Comparison of ENCODE assay signal across 8 cellular contexts in the genomic region with DNA sequence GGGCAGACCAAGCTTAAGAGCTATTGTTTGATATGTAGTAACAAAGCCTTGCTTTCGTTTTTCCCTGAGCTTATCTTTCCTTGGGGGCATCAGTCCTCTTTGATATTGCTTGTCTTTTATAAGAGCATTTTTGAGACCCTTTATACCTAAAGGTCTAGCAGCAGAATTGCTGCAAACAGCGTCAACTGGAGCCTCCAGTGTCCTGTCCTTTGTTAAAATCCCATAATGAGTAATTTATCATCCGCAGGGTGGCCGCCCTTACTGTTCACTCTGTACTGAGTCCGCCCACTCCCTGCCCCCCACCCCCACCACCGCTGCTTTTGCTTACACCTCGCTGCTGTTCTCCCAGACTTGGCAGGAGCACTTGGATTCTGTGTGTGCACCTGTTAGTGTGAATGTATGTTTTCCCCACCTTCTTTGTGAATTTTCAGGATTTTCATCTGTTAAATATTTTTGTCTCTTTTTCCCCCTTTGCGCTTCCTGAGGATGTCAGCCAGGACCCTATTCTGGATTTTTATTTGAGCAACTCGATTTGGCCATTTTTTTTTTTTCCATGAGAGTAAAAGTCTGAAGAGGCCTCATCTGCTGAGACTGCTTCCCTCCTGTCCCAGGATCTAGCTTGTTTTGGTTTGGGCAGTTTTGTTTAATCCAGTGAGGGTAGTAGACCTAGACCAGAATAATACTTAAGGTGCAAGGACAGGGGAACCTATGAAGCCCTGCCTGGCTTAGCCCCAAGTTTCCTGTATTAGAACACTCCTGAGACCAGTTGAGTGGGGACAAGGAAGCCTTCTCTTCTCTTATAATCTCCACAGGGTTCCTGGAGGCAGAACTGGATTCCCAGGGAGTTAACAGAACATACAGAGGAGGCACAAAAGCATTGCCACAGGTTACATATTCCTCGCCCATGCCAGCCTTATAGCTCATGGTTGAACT. TPM values are rescaled to one million over a fixed set of nuclear protein-coding genes. Genes with fewer than 3 reads are reported as not detected.
DNase-seq lines count a peak whose midpoint lies in the region; ATAC-seq and TF ChIP-seq lines count a peak whose summit lies in the region.

No MANE protein-coding gene starts in this region.

- DNase-seq in COLO668 (lab: John Stamatoyannopoulos, UW; ENCODE audit: unreplicated experiment), result peak; percentile 44
- peak; percentile 57 for DNase-seq in NCI-H2081 treated with DMSO at 0.1 percent for 48 hours (lab: John Stamatoyannopoulos, UW)
- DNase-seq in coronary artery (ENCODE audit: low spot score), result no peak
- no peak for DNase-seq in osteoblast (ENCODE audit: insufficient read length, low spot score, missing footprints)
- DNase-seq in DMS53 (lab: John Stamatoyannopoulos, UW), result no peak
- no peak for DNase-seq in GDM1 (lab: John Stamatoyannopoulos, UW)

- H2AFZ ChIP-seq in osteoblast (ENCODE audit: low read length), result no peak overlapping the region

- peaks cover 53% of the 10 kb centered on the region for H3K4me1 ChIP-seq in osteoblast (ENCODE audit: insufficient read depth, low read length)

- H3K9me3 ChIP-seq in osteoblast (ENCODE audit: low read depth, low read length), result no peaks in the 10 kb centered on the region

- ATAC-seq in HG02852 (IDR thresholded peaks at IDR 0.05; ENCODE audit: unreplicated experiment) (no peak), HG03139 (IDR thresholded peaks at IDR 0.05; ENCODE audit: unreplicated experiment) (no peak)

- no peak overlapping the region for H3K4me3 ChIP-seq in coronary artery
- no peak overlapping the region for H3K4me3 ChIP-seq in osteoblast (ENCODE audit: insufficient read depth, low read length)

- peak overlapping the region; percentile 80 for H3K4me2 ChIP-seq in osteoblast (ENCODE audit: insufficient read depth, low read length)

- peaks cover 3% of the 10 kb centered on the region for H3K36me3 ChIP-seq in osteoblast (ENCODE audit: insufficient read depth, low read length)

- H3K79me2 ChIP-seq in osteoblast (ENCODE audit: insufficient read depth, low read length), result peaks cover 29% of the 10 kb centered on the region

- peak overlapping the region; percentile 68 to 95 for H3K27ac ChIP-seq in coronary artery
- peak overlapping the region; percentile 90 for H3K27ac ChIP-seq in osteoblast (ENCODE audit: low read depth, low read length)

- no peaks in the 10 kb centered on the region for H3K27me3 ChIP-seq in osteoblast (ENCODE audit: insufficient read depth, low read length)

- H4K20me1 ChIP-seq in osteoblast (ENCODE audit: insufficient read depth, low read length), result no peaks in the 10 kb centered on the region

- TF ChIP-seq CTCF in coronary artery (IDR thresholded peaks at IDR 0.05) (no peak), osteoblast (IDR thresholded peaks at IDR 0.05; ENCODE audit: extremely low read depth, low read depth, low read length) (no peak)

RNA-seq across cellular contexts. Expression of gene AGFG2, which starts 8.1 kb away (rescaled TPM):
- total RNA-seq in osteoblast, result 6.5 and 9.4 TPM in 2 replicates

RNA-seq across cellular contexts. Expression of gene SAP25, which starts 26.6 kb away (rescaled TPM):
- total RNA-seq in osteoblast, result not detected in 2 replicates

RNA-seq across cellular contexts. Expression of gene LRCH4, which starts 38.8 kb away (rescaled TPM):
- 14.5 and 18.0 TPM in 2 replicates for total RNA-seq in osteoblast

RNA-seq across cellular contexts. Expression of gene FBXO24, which starts 39.0 kb away (rescaled TPM):
- total RNA-seq in osteoblast, result under 0.01 and 0.36 TPM in 2 replicates

RNA-seq across cellular contexts. Expression of gene PCOLCE, which starts 55.0 kb away (rescaled TPM):
- total RNA-seq in osteoblast, result 231 and 259 TPM in 2 replicates

Comparison
In these comparisons a context has a peak if more than half of its experiments do, and no peak if none do; other contexts are left out.
1. DNase-seq: peak in COLO668 (single experiment) and NCI-H2081 treated with DMSO at 0.1 percent for 48 hours (single experiment); none in coronary artery (single experiment), osteoblast (single experiment), DMS53 (single experiment) and GDM1 (single experiment).